10 cellular contexts compared by ENCODE assay signal in the genomic region with DNA sequence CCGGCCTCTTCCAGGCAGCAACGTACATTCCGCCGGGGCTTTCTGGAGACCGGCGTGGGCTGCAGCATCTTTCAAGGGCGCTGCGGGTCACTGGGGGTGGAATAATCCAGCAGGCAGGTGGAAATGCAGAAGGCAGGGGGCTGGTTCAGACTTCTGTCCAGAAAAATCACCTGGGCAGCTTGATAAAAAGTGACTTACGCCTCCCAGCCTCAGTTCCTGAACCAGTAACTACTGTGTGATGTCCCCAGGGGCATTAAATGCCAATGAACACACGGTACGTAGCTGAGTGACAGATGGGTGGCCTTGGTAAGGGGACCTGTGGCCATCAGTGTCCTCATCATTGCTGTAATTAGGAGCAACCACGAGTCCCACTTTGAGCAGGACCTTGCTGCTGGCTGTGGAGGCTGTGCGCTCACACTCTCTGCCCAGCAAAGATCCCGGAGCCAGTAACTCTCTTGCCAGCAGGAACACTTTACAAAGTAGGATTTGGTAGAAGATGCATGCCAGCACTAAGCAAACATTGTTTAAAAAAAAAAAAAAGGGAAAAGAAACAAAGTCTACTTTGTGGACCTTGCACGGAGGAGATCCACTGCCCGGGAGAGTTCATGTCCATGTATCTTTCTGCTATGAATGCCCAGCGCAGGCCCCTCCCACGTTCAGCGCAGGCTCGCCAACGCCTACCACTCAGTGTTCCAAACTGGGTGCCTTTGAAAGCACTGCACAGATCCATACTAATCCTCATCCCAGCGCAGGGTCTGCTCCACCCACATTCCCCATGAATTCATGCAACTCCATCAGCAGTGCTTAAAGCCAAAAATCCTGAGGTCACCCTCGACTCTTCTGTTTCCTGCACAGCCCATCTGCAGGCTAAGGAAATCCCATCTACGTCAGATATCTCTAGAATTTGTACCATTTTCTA.
DNase-seq lines count a peak whose midpoint lies in the region; ATAC-seq and TF ChIP-seq lines count a peak whose summit lies in the region.
"Had no signal": no experiment of that assay in that cellular context is flagged by ENCODE, and none has a peak within 500 bp of the region (broad histone marks: within the 10 kb centered on the region; RNA-seq: fewer than 3 reads in every experiment).

No MANE protein-coding gene starts in this region.

- DNase-seq in GM03348 (ENCODE audit: low spot score): peak; percentile 82
- DNase-seq in astrocyte of the spinal cord (ENCODE audit: low read depth, low spot score): peak; percentile 49
- DNase-seq in left kidney (ENCODE audit: low read depth, low spot score): peak; percentile 65
- no peak for DNase-seq in smooth muscle cell (lab: John Stamatoyannopoulos, UW; ENCODE audit: unreplicated experiment)
- DNase-seq in DMS 273 (lab: John Stamatoyannopoulos, UW; ENCODE audit: unreplicated experiment): no peak
- DNase-seq in PC-9: no peak
- DNase-seq: NK-92 treated with Interleukin-12 subunit alpha and Interleukin-12 subunit beta, amount 100 ng/mL, for 24 hours had no signal

- H4K20me1 ChIP-seq in smooth muscle cell (ENCODE audit: low read depth) (peaks cover 10% of the 10 kb centered on the region), PC-9 (ENCODE audit: insufficient read depth) (peaks cover 5% of the 10 kb centered on the region; the same call in 1 of the 2 replicates)

- TF ChIP-seq CTCF in astrocyte of the spinal cord (IDR thresholded peaks at IDR 0.05; ENCODE audit: low read depth, low read length) (no peak), smooth muscle cell (IDR thresholded peaks at IDR 0.05; ENCODE audit: borderline replicate concordance, insufficient read depth, poor library complexity, severe bottlenecking) (no peak), PC-9 (conservative IDR thresholded peaks at IDR 0.05) (no peak)

- H3K4me2 ChIP-seq in smooth muscle cell (peak overlapping the region; percentile 68), PC-9 (no peak overlapping the region)

- POLR2A ChIA-PET in PC-9 (lab: Charles Lee; ENCODE audit: unreplicated experiment): no interaction called here

- H3K36me3 ChIP-seq in smooth muscle cell (ENCODE audit: low read depth) (no peaks in the 10 kb centered on the region), PC-9 (ENCODE audit: low read depth) (no peaks in the 10 kb centered on the region)

- no peak for ATAC-seq in GM18907 (IDR thresholded peaks at IDR 0.05; ENCODE audit: unreplicated experiment)
- no peak for ATAC-seq in GM21360 (IDR thresholded peaks at IDR 0.05; ENCODE audit: unreplicated experiment)
- ATAC-seq: GM12878 had no signal

- in situ Hi-C loops in astrocyte of the spinal cord (cut with HindIII; ENCODE audit: low sequenced_read_pairs): no loop called here

- H3K9me2 ChIP-seq in PC-9 (ENCODE audit: insufficient read depth): no peaks in the 10 kb centered on the region

- H3K27ac ChIP-seq in smooth muscle cell (ENCODE audit: low read depth): peak overlapping the region; percentile 77
- H3K27ac ChIP-seq in PC-9: no peak overlapping the region

- intact Hi-C loops in PC-9 (cut with micrococcal nuclease; ENCODE audit: unreplicated experiment): no loop called here

- BruUV-seq in PC-9 (replicated peaks; lab: Mats Ljungman, UMichigan): no TSS peak

- H3K4me3 ChIP-seq in astrocyte of the spinal cord (ENCODE audit: low read depth, low read length) (no peak overlapping the region), smooth muscle cell (no peak overlapping the region), PC-9 (no peak overlapping the region)
- H3K4me3 ChIP-seq: GM12878 had no signal

- H3F3A ChIP-seq in smooth muscle cell (ENCODE audit: low read depth) (peaks cover 7% of the 10 kb centered on the region), PC-9 (ENCODE audit: insufficient read depth, low read depth) (peaks cover 7% of the 10 kb centered on the region; the same call in 1 of the 2 replicates)

- CTCF ChIA-PET in PC-9 (lab: Charles Lee): no interaction called here

- H3K79me2 ChIP-seq in smooth muscle cell (ENCODE audit: low read depth) (peaks cover 30% of the 10 kb centered on the region), PC-9 (ENCODE audit: low read depth) (peaks cover 19% of the 10 kb centered on the region)

- H3K9ac ChIP-seq in smooth muscle cell (ENCODE audit: low read depth): no peak overlapping the region

- no peaks in the 10 kb centered on the region for H3K27me3 ChIP-seq in smooth muscle cell (ENCODE audit: low read depth)
- H3K27me3 ChIP-seq in PC-9 (ENCODE audit: insufficient read depth, low read depth): no peaks in the 10 kb centered on the region

- WGBS in smooth muscle cell (ENCODE audit: low lambda C conversion rate): 73% methylated on average over 24 of the region's 24 CpGs

- H3K9me3 ChIP-seq in smooth muscle cell (replicated peaks; ENCODE audit: low read depth) (no peaks in the 10 kb centered on the region), PC-9 (ENCODE audit: insufficient read depth, low read depth) (no peaks in the 10 kb centered on the region)

- peaks cover 40% of the 10 kb centered on the region for H3K4me1 ChIP-seq in smooth muscle cell (ENCODE audit: low read depth)
- peaks cover 16% of the 10 kb centered on the region for H3K4me1 ChIP-seq in PC-9 (replicated peaks; ENCODE audit: insufficient read depth)

- H2AFZ ChIP-seq in smooth muscle cell (ENCODE audit: low read depth): no peak overlapping the region
- H2AFZ ChIP-seq in PC-9: no peak overlapping the region

Comparison
In these comparisons a context has a peak if more than half of its experiments do, and no peak if none do; other contexts are left out.
1. DNase-seq: peak in GM03348 (single experiment), astrocyte of the spinal cord (single experiment) and left kidney (single experiment); none in smooth muscle cell (single experiment), DMS 273 (single experiment) and PC-9 (0 of 2).